In the genomic region with DNA sequence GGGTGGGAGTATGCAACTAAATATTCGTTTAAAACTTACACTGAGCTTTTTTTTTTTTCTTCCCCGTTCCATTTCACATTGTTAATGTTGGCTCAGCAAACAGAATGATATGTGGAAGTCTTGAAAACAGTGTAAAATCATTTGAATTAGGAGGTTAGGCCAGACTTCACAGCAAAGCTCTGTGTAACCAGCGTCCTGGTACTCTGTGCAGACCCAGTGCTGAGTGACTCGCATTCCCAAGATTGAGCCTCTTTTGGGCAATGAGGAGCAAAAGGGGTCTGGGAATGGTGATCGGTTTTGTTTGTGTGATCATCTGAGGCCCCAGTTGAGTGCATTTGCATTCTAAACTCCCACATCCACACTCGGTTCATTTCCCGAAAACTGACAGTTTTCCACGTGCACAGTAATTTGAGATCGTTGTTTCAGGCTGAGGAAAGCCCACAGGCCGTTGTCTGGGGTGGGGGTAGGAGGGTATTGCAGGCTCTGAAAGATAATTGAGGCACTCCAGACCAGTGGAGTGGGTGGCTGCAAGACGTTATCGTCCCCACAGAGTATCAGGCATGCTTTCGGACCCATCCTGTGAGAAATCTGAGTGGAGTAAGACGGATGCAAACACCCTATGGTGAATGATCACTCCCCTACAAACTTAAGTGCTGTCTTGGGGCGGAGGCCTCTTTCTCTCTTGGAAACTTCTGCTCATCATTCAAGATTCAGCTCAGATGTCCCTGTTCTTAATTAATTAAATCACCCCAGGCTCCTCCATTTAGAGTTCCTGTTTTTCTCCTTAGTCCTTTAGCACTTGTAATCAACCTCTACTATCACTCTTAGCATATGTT, we compare ENCODE assay signal across 11 cellular contexts.
DNase-seq lines count a peak whose midpoint lies in the region; ATAC-seq, FAIRE-seq and TF ChIP-seq lines count a peak whose summit lies in the region.
"Had no signal": no experiment of that assay in that cellular context is flagged by ENCODE, and none has a peak within 500 bp of the region (broad histone marks: within the 10 kb centered on the region; RNA-seq: fewer than 3 reads in every experiment).

No MANE protein-coding gene starts in this region.

- no peak overlapping the region for H2BK20ac ChIP-seq in IMR-90 (ENCODE audit: low read depth, low read length)

- no peak overlapping the region for H2BK5ac ChIP-seq in IMR-90 (ENCODE audit: low read depth, low read length, poor library complexity, severe bottlenecking)

- H3K9me3 Mint-ChIP-seq in astrocyte (ENCODE audit: unreplicated experiment): no peaks in the 10 kb centered on the region
- no peaks in the 10 kb centered on the region for H3K9me3 Mint-ChIP-seq in stimulated activated effector memory CD8-positive, alpha-beta T cell treated with anti-CD3 and anti-CD28 coated beads, Interleukin-12 subunit alpha, Interleukin-12 subunit beta, amount 100 ng/mL, for 72 hours

- H3K18ac ChIP-seq in IMR-90 (ENCODE audit: low read depth, low read length): peak overlapping the region; percentile 16; the same call in 1 of the 2 replicates

- H2BK15ac ChIP-seq in IMR-90 (ENCODE audit: low read depth, low read length): no peak overlapping the region; the same call in 2 of the 3 replicates

- dilution Hi-C loops in IMR-90 (cut with HindIII; ENCODE audit: low sequenced_read_pairs, unreplicated experiment): no loop called here
- dilution Hi-C loops in keratinocyte (cut with MboI; ENCODE audit: extremely low pct_ligation_motif_present, low sequenced_read_pairs): no loop called here

- POLR2A ChIA-PET in IMR-90 (lab: Charles Lee; ENCODE audit: unreplicated experiment): interaction anchor here (0.6 kb wide), 1 partner anchor 227 kb away, joined by 3 read pairs; no protein-coding TSS in a partner anchor

- H3K79me1 ChIP-seq in IMR-90 (ENCODE audit: low read depth in 1 of 2, low read length in 2 of 2): peaks cover 39 to 76% of the 10 kb centered on the region in 2 experiments

- peak overlapping the region in 1 of 2 experiments; percentile 33; a peak in 1 of 4 replicates for H4K8ac ChIP-seq in IMR-90 (ENCODE audit: low read depth in 2 of 2, low read length in 2 of 2)

- peak; percentile 30 for ATAC-seq in IMR-90 (ENCODE audit: low read depth)
- no peak for ATAC-seq in stimulated activated effector memory CD8-positive, alpha-beta T cell treated with anti-CD3 and anti-CD28 coated beads, Interleukin-12 subunit alpha, Interleukin-12 subunit beta, amount 100 ng/mL, for 72 hours

- H2AK9ac ChIP-seq in IMR-90 (replicated peaks; ENCODE audit: low read depth, low read length, poor library complexity): peak overlapping the region; percentile 59

- H3K9ac ChIP-seq in IMR-90 (ENCODE audit: low read depth, low read length) (peak overlapping the region; percentile 42; the same call in 1 of the 2 replicates), astrocyte (ENCODE audit: low read length) (no peak overlapping the region), keratinocyte (ENCODE audit: control insufficient read depth, extremely low read depth, insufficient read depth, low read length) (no peak overlapping the region)

- no peak overlapping the region for H2BK120ac ChIP-seq in IMR-90 (ENCODE audit: low read depth, low read length)

- BruUV-seq in IMR-90 (replicated peaks; lab: Mats Ljungman, UMichigan): no TSS peak

- H3K14ac ChIP-seq in IMR-90 (replicated peaks; ENCODE audit: low read depth, low read length): peak overlapping the region; percentile 20

- H3K4me2 ChIP-seq in IMR-90 (ENCODE audit: low read depth, low read length) (peak overlapping the region; percentile 92), astrocyte (ENCODE audit: low read length) (peak overlapping the region; percentile 35), keratinocyte (ENCODE audit: control insufficient read depth, extremely low read depth, insufficient read depth, low read depth, low read length) (peak overlapping the region; percentile 39)

- no peak overlapping the region for H3K27ac Mint-ChIP-seq in astrocyte (ENCODE audit: unreplicated experiment)
- no peak overlapping the region for H3K27ac Mint-ChIP-seq in stimulated activated effector memory CD8-positive, alpha-beta T cell treated with anti-CD3 and anti-CD28 coated beads, Interleukin-12 subunit alpha, Interleukin-12 subunit beta, amount 100 ng/mL, for 72 hours

- H3K4me1 Mint-ChIP-seq in astrocyte (ENCODE audit: low read depth, unreplicated experiment): peaks cover 12% of the 10 kb centered on the region
- peaks cover 23% of the 10 kb centered on the region for H3K4me1 Mint-ChIP-seq in stimulated activated effector memory CD8-positive, alpha-beta T cell treated with anti-CD3 and anti-CD28 coated beads, Interleukin-12 subunit alpha, Interleukin-12 subunit beta, amount 100 ng/mL, for 72 hours

- H4K20me1 ChIP-seq in IMR-90 (ENCODE audit: insufficient read depth, low read length) (peaks cover 38% of the 10 kb centered on the region), astrocyte (ENCODE audit: insufficient read depth, low read length) (peaks cover 84% of the 10 kb centered on the region), keratinocyte (ENCODE audit: control insufficient read depth, extremely low read depth, insufficient read depth, low read length) (no peaks in the 10 kb centered on the region)

- H3K36me3 Mint-ChIP-seq in astrocyte (ENCODE audit: low read depth, unreplicated experiment): no peaks in the 10 kb centered on the region
- no peaks in the 10 kb centered on the region for H3K36me3 Mint-ChIP-seq in stimulated activated effector memory CD8-positive, alpha-beta T cell treated with anti-CD3 and anti-CD28 coated beads, Interleukin-12 subunit alpha, Interleukin-12 subunit beta, amount 100 ng/mL, for 72 hours

- H3K27ac ChIP-seq in IMR-90 (ENCODE audit: insufficient read depth, low read length) (peak overlapping the region; percentile 32; the same call in 1 of the 2 replicates), astrocyte (ENCODE audit: low read depth, low read length) (no peak overlapping the region), keratinocyte (ENCODE audit: control insufficient read depth, insufficient read depth, low read length) (no peak overlapping the region), stomach (peak overlapping the region; percentile 60 to 82 (median 63))

- H3K4me3 Mint-ChIP-seq in astrocyte (ENCODE audit: unreplicated experiment): no peak overlapping the region
- no peak overlapping the region for H3K4me3 Mint-ChIP-seq in stimulated activated effector memory CD8-positive, alpha-beta T cell treated with anti-CD3 and anti-CD28 coated beads, Interleukin-12 subunit alpha, Interleukin-12 subunit beta, amount 100 ng/mL, for 72 hours

- TF ChIP-seq EP300 in stomach (IDR thresholded peaks at IDR 0.05): no peak

- FAIRE-seq in astrocyte (lab: Jason Lieb, UNC) (no peak), keratinocyte (lab: Jason Lieb, UNC) (peak; percentile 34)

- H3K9me1 ChIP-seq in IMR-90 (ENCODE audit: insufficient read depth, low read length): peaks cover 13% of the 10 kb centered on the region; the same call in 1 of the 2 replicates
- peaks cover 2% of the 10 kb centered on the region for H3K9me1 ChIP-seq in keratinocyte (ENCODE audit: control insufficient read depth, extremely low read depth, insufficient read depth, low read length)

- no peak for TF ChIP-seq RAD21 in IMR-90 (IDR thresholded peaks at IDR 0.05; ENCODE audit: low read length)

- H3K9me3 ChIP-seq in IMR-90 (ENCODE audit: control insufficient read depth, insufficient read depth, low read length) (no peaks in the 10 kb centered on the region), astrocyte (ENCODE audit: insufficient read depth, low read depth, low read length) (no peaks in the 10 kb centered on the region), keratinocyte (ENCODE audit: control insufficient read depth, low read depth, low read length) (no peaks in the 10 kb centered on the region), stomach (no peaks in the 10 kb centered on the region)

- peak overlapping the region; percentile 49 for H3K23ac ChIP-seq in IMR-90 (ENCODE audit: low read depth, low read length)

- H3K56ac ChIP-seq in IMR-90 (ENCODE audit: extremely low read depth, insufficient read depth, low read length): no peak overlapping the region

- H3K4me3 ChIP-seq in IMR-90 (ENCODE audit: insufficient read depth, low read depth, low read length) (no peak overlapping the region), astrocyte (ENCODE audit: insufficient read depth, low read depth, low read length) (no peak overlapping the region), keratinocyte (ENCODE audit: control insufficient read depth in 2 of 3, extremely low read depth in 1 of 3, insufficient read depth in 2 of 3, low read depth in 1 of 3, low read length in 3 of 3) (no peak overlapping the region), stomach (no peak overlapping the region)

- TF ChIP-seq POLR2A in IMR-90 (IDR thresholded peaks at IDR 0.05; ENCODE audit: low read depth, low read length) (no peak), stomach (IDR thresholded peaks at IDR 0.05) (no peak)

- H2AFZ ChIP-seq in IMR-90 (replicated peaks; ENCODE audit: low read length, poor library complexity) (peak overlapping the region; percentile 74), astrocyte (ENCODE audit: low read depth, low read length) (no peak overlapping the region), keratinocyte (ENCODE audit: control insufficient read depth, low read length) (no peak overlapping the region)

- H3K4ac ChIP-seq in IMR-90 (ENCODE audit: low read depth, low read length): peak overlapping the region; percentile 28; the same call in 1 of the 2 replicates

- DNase-seq in IMR-90: peak; percentile 33
- peak; percentile 26 for DNase-seq in astrocyte (ENCODE audit: low read depth)
- no peak for DNase-seq in keratinocyte (ENCODE audit: low read depth, low spot score)
- DNase-seq in stomach: no peak
- no peak for DNase-seq in stimulated activated effector memory CD8-positive, alpha-beta T cell treated with anti-CD3 and anti-CD28 coated beads, Interleukin-12 subunit alpha, Interleukin-12 subunit beta, amount 100 ng/mL, for 72 hours (ENCODE audit: low spot score in 2 of 2)
- no peak for DNase-seq in DMS79 treated with DMSO at 0.1 percent for 48 hours (lab: John Stamatoyannopoulos, UW)
- DNase-seq in NCI-H446 treated with DMSO at 0.1 percent for 48 hours (lab: John Stamatoyannopoulos, UW): no peak
- DNase-seq in occipital lobe (lab: John Stamatoyannopoulos, UW): no peak
- DNase-seq: activated CD4-positive, alpha-beta T cell treated with anti-CD3 and anti-CD28 coated beads for 1 hour; EL; kidney glomerular epithelial cell had no signal

- no peaks in the 10 kb centered on the region; the same call in 1 of the 2 replicates for H3K36me3 ChIP-seq in IMR-90 (ENCODE audit: control insufficient read depth, insufficient read depth, low read length)
- no peaks in the 10 kb centered on the region for H3K36me3 ChIP-seq in astrocyte (ENCODE audit: insufficient read depth, low read length)
- no peaks in the 10 kb centered on the region for H3K36me3 ChIP-seq in keratinocyte (ENCODE audit: control insufficient read depth in 2 of 2, extremely low read depth in 1 of 2, insufficient read depth in 2 of 2, low read length in 2 of 2)
- H3K36me3 ChIP-seq in stomach: no peaks in the 10 kb centered on the region

- no peak overlapping the region for H4K91ac ChIP-seq in IMR-90 (ENCODE audit: insufficient read depth, low read depth, low read length)

- H3K27me3 ChIP-seq in IMR-90 (ENCODE audit: control insufficient read depth, insufficient read depth, low read length) (no peaks in the 10 kb centered on the region), astrocyte (ENCODE audit: insufficient read depth, low read length) (no peaks in the 10 kb centered on the region), keratinocyte (ENCODE audit: control insufficient read depth, extremely low read depth, insufficient read depth, low read length) (no peaks in the 10 kb centered on the region), stomach (no peaks in the 10 kb centered on the region)

- H3K79me2 ChIP-seq in astrocyte (ENCODE audit: insufficient read depth, low read length): peaks cover 70% of the 10 kb centered on the region
- H3K79me2 ChIP-seq in keratinocyte (ENCODE audit: control insufficient read depth, insufficient read depth, low read length): peaks cover 45% of the 10 kb centered on the region

- 100% methylated on average over 1 of the region's 15 CpGs; no CpG with 5 or more reads in 1 of the 2 experiments for WGBS in IMR-90 (ENCODE audit: extremely low coverage in 2 of 2, insufficient read length in 1 of 2), 2 experiments
- WGBS in stomach, 5 donors: 57 to 62% (median 61%) methylated on average over 15 of the region's 15 CpGs

- CTCF ChIA-PET in IMR-90 (lab: Yijun Ruan, JAX): interaction anchor here (0.7 kb wide), 1 partner anchor 182 kb away, joined by 3 read pairs; no protein-coding TSS in a partner anchor

- H2AK5ac ChIP-seq in IMR-90 (ENCODE audit: low read depth, low read length): no peak overlapping the region

- in situ Hi-C loops in IMR-90 (cut with MboI; ENCODE audit: low sequenced_read_pairs): no loop called here

- no peaks in the 10 kb centered on the region for H3K27me3 Mint-ChIP-seq in astrocyte (ENCODE audit: low read depth, unreplicated experiment)

- H4K5ac ChIP-seq in IMR-90 (ENCODE audit: low read depth, low read length): no peak overlapping the region

- H3K4me1 ChIP-seq in IMR-90 (ENCODE audit: control insufficient read depth, insufficient read depth, low read length): peaks cover 19% of the 10 kb centered on the region
- peaks cover 19% of the 10 kb centered on the region for H3K4me1 ChIP-seq in astrocyte (ENCODE audit: insufficient read depth, low read length)
- peaks cover 33% of the 10 kb centered on the region for H3K4me1 ChIP-seq in keratinocyte (ENCODE audit: control insufficient read depth, extremely low read depth, insufficient read depth, low read length)
- H3K4me1 ChIP-seq in stomach: peaks cover 52 to 98% (median 84%) of the 10 kb centered on the region in 4 donors

- intact Hi-C loops in IMR-90 (cut with micrococcal nuclease) (no loop called here), stomach (cut with DNase I; ENCODE audit: low total_unique reads) (no loop called here)

- TF ChIP-seq CTCF in IMR-90 (conservative IDR thresholded peaks at IDR 0.05; ENCODE audit: low read depth, low read length) (no peak), astrocyte (IDR thresholded peaks at IDR 0.05; ENCODE audit: insufficient read depth, low read depth, low read length) (no peak), keratinocyte (optimal IDR thresholded peaks at IDR 0.05 in 1 of 3, IDR thresholded peaks at IDR 0.05 in 1 of 3, conservative IDR thresholded peaks at IDR 0.05 in 1 of 3; ENCODE audit: extremely low read depth in 1 of 3, insufficient read depth in 2 of 3, low read length in 3 of 3) (no peak), stomach (IDR thresholded peaks at IDR 0.05) (no peak)

Comparison
In these comparisons a context has a peak if more than half of its experiments do, and no peak if none do; other contexts are left out.
1. DNase-seq: peak in IMR-90 (single experiment) and astrocyte (single experiment); none in keratinocyte (single experiment), stomach (single experiment), stimulated activated effector memory CD8-positive, alpha-beta T cell treated with anti-CD3 and anti-CD28 coated beads, Interleukin-12 subunit alpha, Interleukin-12 subunit beta, amount 100 ng/mL, for 72 hours (0 of 2), DMS79 treated with DMSO at 0.1 percent for 48 hours (single experiment), NCI-H446 treated with DMSO at 0.1 percent for 48 hours (single experiment) and occipital lobe (single experiment).
2. H3K27ac ChIP-seq: peak in IMR-90 (single experiment) and stomach (5 of 5); none in astrocyte (single experiment) and keratinocyte (single experiment).
3. H3K4me2 ChIP-seq: peak in every context shown above with its lines; median percentile 92 in IMR-90; 39 in keratinocyte; 35 in astrocyte.